ENCODE assay signal across 22 cellular contexts in genomic region chr16:59865071-59865671, GRCh38.
A peak's percentile ranks its signal among the peaks of the same experiment; 100 is the strongest.
DNase-seq lines count a peak whose midpoint lies in the region; ATAC-seq and TF ChIP-seq lines count a peak whose summit lies in the region.
"Had no signal": no experiment of that assay in that cellular context is flagged by ENCODE, and none has a peak within 500 bp of the region (broad histone marks: within the 10 kb centered on the region; RNA-seq: fewer than 3 reads in every experiment).

No MANE protein-coding gene starts in this region.

- H3K4me3 ChIP-seq in BJ (ENCODE audit: low read depth, low read length) (no peak overlapping the region), lower leg skin (ENCODE audit: low read depth, poor library complexity, severe bottlenecking) (peak overlapping the region; percentile 3), smooth muscle cell (no peak overlapping the region)
- H3K4me3 ChIP-seq: A549, GM23248, PC-9 had no signal

- no peak overlapping the region for H3K4me2 ChIP-seq in smooth muscle cell
- H3K4me2 ChIP-seq: A549, KMS-11, PC-9 had no signal

- no peaks in the 10 kb centered on the region for H4K20me1 ChIP-seq in smooth muscle cell (ENCODE audit: low read depth)

- no peaks in the 10 kb centered on the region for H3F3A ChIP-seq in smooth muscle cell (ENCODE audit: low read depth)

- WGBS in lower leg skin, 2 donors = 72% methylated on average over 4 of the region's 4 CpGs
- WGBS in smooth muscle cell (ENCODE audit: low lambda C conversion rate) = 42% methylated on average over 4 of the region's 4 CpGs

- POLR2A ChIA-PET in BJ (lab: Charles Lee) = no interaction called here

- H3K79me2 ChIP-seq in smooth muscle cell (ENCODE audit: low read depth) = no peaks in the 10 kb centered on the region

- H3K36me3 ChIP-seq in BJ (ENCODE audit: control insufficient read depth, insufficient read depth, low read length) (no peaks in the 10 kb centered on the region), smooth muscle cell (ENCODE audit: low read depth) (no peaks in the 10 kb centered on the region)

- H2AFZ ChIP-seq in smooth muscle cell (ENCODE audit: low read depth) = no peak overlapping the region
- H2AFZ ChIP-seq: GM23248, PC-9 had no signal

- DNase-seq in BJ (ENCODE audit: low read depth) (peak; percentile 12), M059J (ENCODE audit: low read depth) (peak; percentile 68), lower leg skin (ENCODE audit: low spot score in 2 of 2) (no peak), smooth muscle cell (lab: John Stamatoyannopoulos, UW; ENCODE audit: unreplicated experiment) (no peak), hypothalamus (lab: John Stamatoyannopoulos, UW) (no peak)
- no peak for DNase-seq in activated effector memory CD4-positive, alpha-beta T cell treated with Interleukin-2 at 50 U/mL for 16 hours
- DNase-seq: DMS153, DND-41, GM23248, H9, NCI-H1048, NCI-H1417, NCI-H1694, NCI-H2029 treated with DMSO at 0.1 percent for 48 hours, NCI-H2227 treated with DMSO at 0.1 percent for 48 hours, NCI-H526 treated with DMSO at 0.1 percent for 48 hours, PC-9, Right ventricle myocardium superior, RPMI8226 had no signal

- H3K27me3 ChIP-seq in BJ (ENCODE audit: control insufficient read depth, insufficient read depth, low read length) (no peaks in the 10 kb centered on the region), smooth muscle cell (ENCODE audit: low read depth) (no peaks in the 10 kb centered on the region)

- no peaks in the 10 kb centered on the region for H3K9me3 ChIP-seq in smooth muscle cell (replicated peaks; ENCODE audit: low read depth)
- H3K9me3 ChIP-seq: A549 had no signal

- no peak for TF ChIP-seq POLR2A in lower leg skin (IDR thresholded peaks at IDR 0.05)

- intact Hi-C loops in lower leg skin (cut with DNase I; ENCODE audit: low total_unique reads) = no loop called here

- TF ChIP-seq CTCF in BJ (IDR thresholded peaks at IDR 0.05; ENCODE audit: insufficient read depth, low read depth, low read length) (no peak), lower leg skin (IDR thresholded peaks at IDR 0.05) (no peak), smooth muscle cell (IDR thresholded peaks at IDR 0.05; ENCODE audit: borderline replicate concordance, insufficient read depth, poor library complexity, severe bottlenecking) (no peak)

- no peak overlapping the region for H3K9ac ChIP-seq in smooth muscle cell (ENCODE audit: low read depth)
- H3K9ac ChIP-seq: GM23248, KMS-11 had no signal

- no peaks in the 10 kb centered on the region for H3K4me1 ChIP-seq in smooth muscle cell (ENCODE audit: low read depth)
- H3K4me1 ChIP-seq: A549 had no signal

- CTCF ChIA-PET in BJ (lab: Yijun Ruan, JAX) = no interaction called here

- H3K27ac ChIP-seq in smooth muscle cell (ENCODE audit: low read depth) = peak overlapping the region; percentile 27
- H3K27ac ChIP-seq: A549, GM23248, KMS-11, PC-9 had no signal

- ATAC-seq in HG02981 (IDR thresholded peaks at IDR 0.05; ENCODE audit: unreplicated experiment) = no peak
- ATAC-seq: A549 had no signal

Comparison
In these comparisons a context has a peak if more than half of its experiments do, and no peak if none do; other contexts are left out.
1. DNase-seq: peak in BJ (single experiment) and M059J (single experiment); none in lower leg skin (0 of 2), smooth muscle cell (single experiment), activated effector memory CD4-positive, alpha-beta T cell treated with Interleukin-2 at 50 U/mL for 16 hours (single experiment) and hypothalamus (0 of 51).